1 cellular context compared by ENCODE assay signal in genomic region chr12:6978188-6978986, GRCh38.
TF ChIP-seq lines count a peak whose summit lies in the region.

No MANE protein-coding gene starts in this region.

TF ChIP-seq in endothelial cell of umbilical vein, 7 proteins besides CTCF, POLR2A, EP300 and RAD21:
- TF ChIP-seq POLR2AphosphoS5 (IDR thresholded peaks at IDR 0.05; ENCODE audit: insufficient read depth, low read depth, low read length) = peak; percentile 1
- TF ChIP-seq GATA2 (IDR thresholded peaks at IDR 0.05; ENCODE audit: insufficient read depth, insufficient read length, low read depth, low read length) = no peak
- no peak for TF ChIP-seq MAX (IDR thresholded peaks at IDR 0.05; ENCODE audit: insufficient read depth, insufficient read length)
- no peak for TF ChIP-seq FOS (IDR thresholded peaks at IDR 0.05; ENCODE audit: borderline replicate concordance, insufficient read depth, low read length)
- TF ChIP-seq JUN (IDR thresholded peaks at IDR 0.05; ENCODE audit: borderline replicate concordance, insufficient read depth, insufficient read length, low read depth) = no peak
TF ChIP-seq in endothelial cell of umbilical vein: peak in this region for 1.
